ENCODE assay signal across 8 cellular contexts in the genomic region with DNA sequence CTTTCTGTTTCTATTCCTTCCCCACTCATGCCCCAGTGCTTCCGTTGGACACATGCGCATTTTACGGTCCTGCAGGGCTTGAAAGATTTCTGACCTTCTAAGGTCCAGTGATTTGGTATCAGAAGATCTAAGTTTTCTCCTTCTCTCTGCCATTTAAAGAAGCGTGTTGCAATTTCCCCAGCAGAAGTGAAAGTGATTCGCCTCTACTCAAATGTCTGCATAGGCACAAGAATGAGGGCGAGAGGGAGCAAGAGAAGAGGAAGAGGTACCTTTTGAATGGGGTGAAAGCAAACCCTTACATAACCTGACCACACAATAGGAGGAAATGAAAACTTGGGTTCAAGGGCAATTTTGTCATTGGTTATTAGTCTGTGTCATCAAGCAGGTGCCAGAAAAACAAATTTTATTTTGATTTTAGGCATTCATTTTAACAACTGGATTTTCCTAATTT.
DNase-seq lines count a peak whose midpoint lies in the region; ATAC-seq and TF ChIP-seq lines count a peak whose summit lies in the region.

No MANE protein-coding gene starts in this region.

- H3K4me1 ChIP-seq in OCI-LY1 (ENCODE audit: insufficient read depth, low read length, severe bottlenecking) = peaks cover 73% of the 10 kb centered on the region
- H3K4me1 ChIP-seq in rectal smooth muscle tissue (ENCODE audit: control insufficient read depth, insufficient read depth, low read length) = peaks cover 2% of the 10 kb centered on the region

- peak overlapping the region; percentile 89 for H3K9ac ChIP-seq in OCI-LY1 (ENCODE audit: low read length)
- no peak overlapping the region for H3K9ac ChIP-seq in rectal smooth muscle tissue (ENCODE audit: low read length)

- H3K27ac ChIP-seq in OCI-LY1 (ENCODE audit: low read depth, low read length, poor library complexity, severe bottlenecking) (peak overlapping the region; percentile 99), rectal smooth muscle tissue (ENCODE audit: low read depth, low read length) (no peak overlapping the region)

- TF ChIP-seq CTCF in OCI-LY1 (IDR thresholded peaks at IDR 0.05; ENCODE audit: low read length) = no peak
- no peak for TF ChIP-seq CTCF in epithelial cell of esophagus (IDR thresholded peaks at IDR 0.05; ENCODE audit: insufficient read depth, low read depth, low read length, missing control alignments)

- peak overlapping the region; percentile 68 for H3K4me2 ChIP-seq in OCI-LY1 (ENCODE audit: low read length)

- H2AFZ ChIP-seq in OCI-LY1 (ENCODE audit: low read length) = no peak overlapping the region

- H3K27me3 ChIP-seq in OCI-LY1 (ENCODE audit: insufficient read depth, low read length) (no peaks in the 10 kb centered on the region), rectal smooth muscle tissue (ENCODE audit: control insufficient read depth, insufficient read depth, low read length) (no peaks in the 10 kb centered on the region)

- no peaks in the 10 kb centered on the region for H3K9me3 ChIP-seq in OCI-LY1 (ENCODE audit: low read length)

- ATAC-seq in HG02763 (IDR thresholded peaks at IDR 0.05; ENCODE audit: unreplicated experiment) = peak; percentile 87

- H3K9me2 ChIP-seq in OCI-LY1 (ENCODE audit: low read depth, low read length) = no peaks in the 10 kb centered on the region

- H3K4me3 ChIP-seq in OCI-LY1 (ENCODE audit: low read depth, low read length, poor library complexity, severe bottlenecking) (peak overlapping the region; percentile 60), epithelial cell of esophagus (ENCODE audit: low read length) (no peak overlapping the region), rectal smooth muscle tissue (ENCODE audit: low read length) (peak overlapping the region; percentile 42)

- peaks cover 8% of the 10 kb centered on the region for H3K36me3 ChIP-seq in OCI-LY1 (ENCODE audit: insufficient read depth, low read length)
- no peaks in the 10 kb centered on the region for H3K36me3 ChIP-seq in rectal smooth muscle tissue (ENCODE audit: control insufficient read depth, insufficient read depth, low read length)

- H4K20me1 ChIP-seq in OCI-LY1 (ENCODE audit: insufficient read depth, low read length) = no peaks in the 10 kb centered on the region

- peak; percentile 4 for DNase-seq in activated CD4-positive, CD25-positive, alpha-beta regulatory T cell treated with anti-CD3 and anti-CD28 coated beads, Interleukin-2, amount 50 U/mL, for 16 hours (ENCODE audit: low read depth, low spot score)
- no peak for DNase-seq in activated CD4-positive, CD25-positive, alpha-beta regulatory T cell treated with anti-CD3 and anti-CD28 coated beads, Interleukin-2, amount 50 U/mL, for 72 hours
- DNase-seq in epithelial cell of esophagus (ENCODE audit: low read depth) (peak; percentile 15), NCI-H1930 (lab: John Stamatoyannopoulos, UW) (no peak), GM03348 (ENCODE audit: low spot score) (no peak)

- H3F3A ChIP-seq in OCI-LY1 (ENCODE audit: insufficient read depth, low read length) = peaks cover 5% of the 10 kb centered on the region; the same call in 1 of the 2 replicates

- H3K79me2 ChIP-seq in OCI-LY1 (ENCODE audit: insufficient read depth, low read length) = peaks cover 20% of the 10 kb centered on the region

Comparison
In these comparisons a context has a peak if more than half of its experiments do, and no peak if none do; other contexts are left out.
1. DNase-seq: peak in activated CD4-positive, CD25-positive, alpha-beta regulatory T cell treated with anti-CD3 and anti-CD28 coated beads, Interleukin-2, amount 50 U/mL, for 16 hours (single experiment) and epithelial cell of esophagus (single experiment); none in activated CD4-positive, CD25-positive, alpha-beta regulatory T cell treated with anti-CD3 and anti-CD28 coated beads, Interleukin-2, amount 50 U/mL, for 72 hours (single experiment), NCI-H1930 (0 of 2) and GM03348 (single experiment).